10 cellular contexts compared by ENCODE assay signal in genomic region chr11:112523477-112523876, GRCh38.
A peak's percentile ranks its signal among the peaks of the same experiment; 100 is the strongest.
DNase-seq lines count a peak whose midpoint lies in the region; ATAC-seq and TF ChIP-seq lines count a peak whose summit lies in the region.
"Had no signal": no experiment of that assay in that cellular context is flagged by ENCODE, and none has a peak within 500 bp of the region (broad histone marks: within the 10 kb centered on the region; RNA-seq: fewer than 3 reads in every experiment).

No MANE protein-coding gene starts in this region.

- no peaks in the 10 kb centered on the region for H3K9me3 ChIP-seq in thoracic aorta

- H3K36me3 Mint-ChIP-seq in brain, result no peaks in the 10 kb centered on the region

- no peak for ATAC-seq in thoracic aorta (ENCODE audit: insufficient number of reproducible peaks, low FRiP score, low read depth)
- ATAC-seq in GM21529 (IDR thresholded peaks at IDR 0.05; ENCODE audit: unreplicated experiment), result no peak
- no peak for ATAC-seq in GM21390 (IDR thresholded peaks at IDR 0.05; ENCODE audit: unreplicated experiment)
- ATAC-seq: activated CD8-positive, alpha-beta T cell treated with anti-CD3 and anti-CD28 coated beads, Interleukin-2, amount 10 ng/mL, durations not matched to agents 7 days and 5 days had no signal

- TF ChIP-seq CTCF in brain (conservative IDR thresholded peaks at IDR 0.05), result no peak
- TF ChIP-seq CTCF in thoracic aorta (IDR thresholded peaks at IDR 0.05), result no peak

- H3K27me3 Mint-ChIP-seq in brain, result no peaks in the 10 kb centered on the region

- H3K4me3 ChIP-seq in thoracic aorta, result no peak overlapping the region

- H3K27me3 ChIP-seq in thoracic aorta (replicated peaks; ENCODE audit: insufficient read depth), result no peaks in the 10 kb centered on the region

- peak overlapping the region in 4 of 5 experiments; percentile 35 to 62 (median 38) for H3K4me3 Mint-ChIP-seq in brain
- H3K4me3 Mint-ChIP-seq: activated CD8-positive, alpha-beta T cell treated with anti-CD3 and anti-CD28 coated beads, Interleukin-2, amount 10 ng/mL, durations not matched to agents 7 days and 5 days had no signal

- H3K36me3 ChIP-seq in thoracic aorta, result no peaks in the 10 kb centered on the region

- peak overlapping the region; percentile 61 for H3K27ac ChIP-seq in thoracic aorta
- H3K27ac ChIP-seq: 22Rv1 had no signal

- H3K4me1 Mint-ChIP-seq in brain, result peaks cover 62% of the 10 kb centered on the region

- DNase-seq in DMS153 (lab: John Stamatoyannopoulos, UW) (peak; percentile 46), DMS153 treated with DMSO at 0.1 percent for 48 hours (lab: John Stamatoyannopoulos, UW; ENCODE audit: unreplicated experiment) (no peak), islet precursor cell (peak; percentile 68), thoracic aorta (ENCODE audit: low spot score) (peak; percentile 22), NCI-H510A (lab: John Stamatoyannopoulos, UW) (no peak)
- DNase-seq: activated CD8-positive, alpha-beta T cell treated with anti-CD3 and anti-CD28 coated beads, Interleukin-2, amount 10 ng/mL, durations not matched to agents 7 days and 5 days had no signal

- peaks cover 17 to 34% of the 10 kb centered on the region in 2 donors for H3K4me1 ChIP-seq in thoracic aorta (ENCODE audit: control insufficient read depth in 1 of 2, low read depth in 2 of 2)

- H3K9me3 Mint-ChIP-seq in brain, result peaks cover 0 to 10% (median 2%) of the 10 kb centered on the region in 5 experiments

- H3K27ac Mint-ChIP-seq in brain, result peak overlapping the region; percentile 31 to 95 (median 88)
- H3K27ac Mint-ChIP-seq: activated CD8-positive, alpha-beta T cell treated with anti-CD3 and anti-CD28 coated beads, Interleukin-2, amount 10 ng/mL, durations not matched to agents 7 days and 5 days had no signal

Comparison
In these comparisons a context has a peak if more than half of its experiments do, and no peak if none do; other contexts are left out.
1. DNase-seq: peak in DMS153 (single experiment), islet precursor cell (single experiment) and thoracic aorta (single experiment); none in DMS153 treated with DMSO at 0.1 percent for 48 hours (single experiment) and NCI-H510A (single experiment).